16 cellular contexts compared by ENCODE assay signal in the genomic region with DNA sequence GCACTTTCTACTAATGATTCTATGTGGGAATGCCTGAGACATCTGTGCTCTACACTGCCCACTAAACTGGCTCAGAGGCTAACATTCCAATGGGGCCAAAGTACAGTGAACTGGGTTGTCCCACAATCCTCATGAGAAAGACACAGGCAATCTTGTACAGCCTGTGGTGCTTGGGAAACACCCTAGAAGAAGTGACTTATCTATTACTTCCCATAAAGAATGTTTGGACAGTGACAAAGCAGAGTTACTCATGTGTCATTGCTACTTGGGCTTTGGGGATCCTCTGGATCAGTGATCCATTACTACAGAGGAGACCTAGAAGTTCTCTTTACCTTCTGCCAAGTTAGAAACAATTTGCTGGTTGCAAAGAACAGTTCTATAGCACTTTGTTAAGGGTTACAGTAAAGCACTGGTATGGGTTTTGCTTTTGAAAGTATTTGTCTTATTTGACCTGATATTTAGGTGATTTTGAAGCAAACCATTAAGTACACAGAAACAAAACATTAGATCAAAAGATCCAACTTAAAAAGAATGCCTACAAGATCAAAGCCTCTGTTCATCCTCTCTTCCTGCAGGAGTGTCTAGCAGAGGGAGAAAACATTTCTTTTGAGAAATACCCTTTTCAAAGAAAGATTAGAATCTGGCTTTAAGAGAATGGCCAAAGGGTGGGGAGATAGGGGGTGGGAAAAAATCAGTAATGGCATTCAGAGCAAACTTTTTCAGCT.
DNase-seq lines count a peak whose midpoint lies in the region; ATAC-seq, FAIRE-seq and TF ChIP-seq lines count a peak whose summit lies in the region.
"Had no signal": no experiment of that assay in that cellular context is flagged by ENCODE, and none has a peak within 500 bp of the region (broad histone marks: within the 10 kb centered on the region; RNA-seq: fewer than 3 reads in every experiment).

No MANE protein-coding gene starts in this region.

- no peak for TF ChIP-seq CTCF in AG10803 (conservative IDR thresholded peaks at IDR 0.05; ENCODE audit: low read length)
- no peak for TF ChIP-seq CTCF in bronchial epithelial cell (IDR thresholded peaks at IDR 0.05; ENCODE audit: insufficient read depth, low read length, severe bottlenecking)
- TF ChIP-seq CTCF in heart left ventricle (IDR thresholded peaks at IDR 0.05): no peak

- TF ChIP-seq POLR2A in heart left ventricle (IDR thresholded peaks at IDR 0.05): no peak

- H3K4me3 ChIP-seq in AG10803 (ENCODE audit: low read length) (no peak overlapping the region), bronchial epithelial cell (ENCODE audit: low read depth, low read length) (no peak overlapping the region), heart left ventricle (no peak overlapping the region)
- H3K4me3 ChIP-seq: heart right ventricle, ovary had no signal

- no peaks in the 10 kb centered on the region for H3K36me3 ChIP-seq in bronchial epithelial cell (ENCODE audit: control insufficient read depth, insufficient read depth, low read length)
- no peaks in the 10 kb centered on the region for H3K36me3 ChIP-seq in heart left ventricle
- H3K36me3 ChIP-seq: BE2C, heart right ventricle, ovary had no signal

- ATAC-seq in heart left ventricle: no peak
- no peak for ATAC-seq in GM21528 (IDR thresholded peaks at IDR 0.05; ENCODE audit: low FRiP score, unreplicated experiment)
- ATAC-seq: activated CD8-positive, alpha-beta memory T cell treated with anti-CD3 and anti-CD28 coated beads, Interleukin-2, amount 10 ng/mL, durations not matched to agents 7 days and 5 days; activated naive CD4-positive, alpha-beta T cell treated with anti-CD3 and anti-CD28 coated beads, Interleukin-2, amount 50 U/mL, for 72 hours; heart right ventricle had no signal

- DNase-seq in AG10803 (ENCODE audit: low read depth) (peak; percentile 77), HuH-7.5 (ENCODE audit: low spot score) (peak; percentile 44), bronchial epithelial cell (ENCODE audit: low read depth) (peak; percentile 62), kidney tubule cell (ENCODE audit: low spot score) (peak; percentile 97), NCI-H82 (lab: John Stamatoyannopoulos, UW) (no peak), heart left ventricle (no peak), SK-N-DZ (ENCODE audit: low spot score) (no peak)
- DNase-seq: activated CD8-positive, alpha-beta memory T cell treated with anti-CD3 and anti-CD28 coated beads, Interleukin-2, amount 10 ng/mL, durations not matched to agents 7 days and 5 days; BE2C; heart right ventricle; MV-4-11; NCI-H226; ovary had no signal

- intact Hi-C loops in heart left ventricle (cut with DNase I): no loop called here

- H3K9me3 ChIP-seq in heart left ventricle: peaks cover 0 to 14% (median 0%) of the 10 kb centered on the region in 12 donors
- H3K9me3 ChIP-seq: BE2C, ovary had no signal

- no peak for FAIRE-seq in bronchial epithelial cell (lab: Jason Lieb, UNC)
- FAIRE-seq: GM18507 had no signal

- H3K4me1 ChIP-seq in heart left ventricle: no peaks in the 10 kb centered on the region
- H3K4me1 ChIP-seq: BE2C, heart right ventricle had no signal

- no peak overlapping the region for H3K27ac ChIP-seq in heart left ventricle
- H3K27ac ChIP-seq: heart right ventricle, ovary had no signal

- H3K27me3 ChIP-seq in bronchial epithelial cell (ENCODE audit: control insufficient read depth, insufficient read depth, low read length) (no peaks in the 10 kb centered on the region), heart left ventricle (no peaks in the 10 kb centered on the region)
- H3K27me3 ChIP-seq: BE2C, heart right ventricle, ovary had no signal

Comparison
In these comparisons a context has a peak if more than half of its experiments do, and no peak if none do; other contexts are left out.
1. DNase-seq: peak in AG10803 (single experiment), HuH-7.5 (single experiment), bronchial epithelial cell (single experiment) and kidney tubule cell (single experiment); none in NCI-H82 (single experiment), heart left ventricle (0 of 5) and SK-N-DZ (single experiment).